8 cellular contexts compared by ENCODE assay signal in the genomic region with DNA sequence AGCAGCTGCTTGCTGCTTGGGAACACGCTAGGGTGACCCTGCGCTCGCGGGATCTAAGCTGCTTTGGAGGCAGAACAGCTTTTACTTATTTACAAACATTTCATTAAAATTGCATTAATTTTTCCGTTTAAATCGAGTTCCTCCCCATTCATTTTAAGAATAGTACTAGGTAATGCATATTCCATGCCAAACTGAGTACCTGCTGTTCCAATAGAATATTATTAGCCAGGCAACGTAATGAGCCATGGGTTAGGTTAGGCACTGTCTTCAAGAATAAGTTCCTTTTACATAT. TPM values are rescaled to one million over a fixed set of nuclear protein-coding genes. Genes with fewer than 3 reads are reported as not detected.
DNase-seq lines count a peak whose midpoint lies in the region; ATAC-seq, FAIRE-seq and TF ChIP-seq lines count a peak whose summit lies in the region.

No MANE protein-coding gene starts in this region.

- H3K4me1 ChIP-seq in ES-I3 (ENCODE audit: insufficient read depth, low read length) (peaks cover 3% of the 10 kb centered on the region; the same call in 1 of the 2 replicates), neuron (ENCODE audit: insufficient read depth, low read length) (peaks cover 12% of the 10 kb centered on the region)

- H3K9ac ChIP-seq in ES-I3 (ENCODE audit: low read depth, low read length): peak overlapping the region; percentile 91; the same call in 1 of the 2 replicates

- DNase-seq in LoVo (ENCODE audit: low spot score) (peak; percentile 27), dermis blood vessel endothelial cell (peak; percentile 67), foreskin melanocyte (no peak), GM12891 (ENCODE audit: insufficient read length, low spot score) (no peak), kidney glomerular epithelial cell (lab: John Stamatoyannopoulos, UW) (no peak)

- peak overlapping the region; percentile 88 for H3K4me3 ChIP-seq in neuron (ENCODE audit: low read length)

- H2AFZ ChIP-seq in neuron (ENCODE audit: low read depth, low read length): peak overlapping the region; percentile 90

- no peak for FAIRE-seq in GM12891 (lab: Jason Lieb, UNC)

- no peaks in the 10 kb centered on the region for H3K9me3 ChIP-seq in ES-I3 (ENCODE audit: control insufficient read depth, insufficient read depth, low read length)
- no peaks in the 10 kb centered on the region for H3K9me3 ChIP-seq in neuron (ENCODE audit: low read length)

- no peak for ATAC-seq in GM21526 (IDR thresholded peaks at IDR 0.05; ENCODE audit: low FRiP score, unreplicated experiment)

- no peak for TF ChIP-seq POLR2A in GM12891 (IDR thresholded peaks at IDR 0.05; ENCODE audit: low read depth, low read length)

- no peaks in the 10 kb centered on the region for H3K27me3 ChIP-seq in neuron (ENCODE audit: insufficient read depth, low read length)

- H3K36me3 ChIP-seq in ES-I3 (ENCODE audit: insufficient read depth, low read length): no peaks in the 10 kb centered on the region
- peaks cover 2% of the 10 kb centered on the region for H3K36me3 ChIP-seq in neuron (ENCODE audit: insufficient read depth, low read length)

TF ChIP-seq in GM12891, 5 proteins besides CTCF, POLR2A, EP300 and RAD21:
- TF ChIP-seq POU2F2 (IDR thresholded peaks at IDR 0.05; ENCODE audit: low read depth, low read length) (no peak), POLR2AphosphoS5 (IDR thresholded peaks at IDR 0.05; ENCODE audit: low read depth, low read length) (no peak), TAF1 (IDR thresholded peaks at IDR 0.05; ENCODE audit: low read depth, low read length) (no peak), PAX5 (IDR thresholded peaks at IDR 0.05; ENCODE audit: insufficient read depth, low read length, severe bottlenecking) (no peak), SPI1 (IDR thresholded peaks at IDR 0.05; ENCODE audit: low read depth, low read length) (no peak)
TF ChIP-seq in GM12891: peak in this region for 0.

RNA-seq across cellular contexts. Expression of gene EXOC6, which starts 0.9 kb away (rescaled TPM):
- 364 and 485 TPM in 2 replicates for total RNA-seq in dermis blood vessel endothelial cell
- 4.1 TPM for polyA plus RNA-seq in GM12891 (2012; ENCODE audit: low read depth, missing spikeins)

Comparison
In these comparisons a context has a peak if more than half of its experiments do, and no peak if none do; other contexts are left out.
1. DNase-seq: peak in LoVo (single experiment) and dermis blood vessel endothelial cell (single experiment); none in foreskin melanocyte (single experiment), GM12891 (single experiment) and kidney glomerular epithelial cell (single experiment).